1 cellular context compared by ENCODE assay signal in the genomic region with DNA sequence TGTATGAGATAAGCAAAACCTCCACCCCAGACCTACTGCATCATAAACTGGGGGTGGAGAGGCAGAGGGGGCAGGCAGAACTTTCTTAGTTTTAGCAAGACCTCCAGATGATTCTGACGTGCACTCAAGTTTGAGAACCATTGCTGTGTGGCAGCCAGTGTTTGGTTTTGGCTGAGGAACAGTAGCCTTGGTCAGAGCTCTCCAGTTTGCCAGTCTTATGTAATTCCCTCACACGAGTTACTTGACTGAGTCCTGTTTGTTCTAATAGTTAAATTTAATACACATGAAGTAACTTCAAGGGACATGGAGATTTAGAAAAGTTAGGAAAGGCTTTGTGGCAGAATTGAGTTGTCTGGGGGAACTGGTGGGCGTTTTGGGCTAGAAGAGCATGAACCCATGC.
TF ChIP-seq lines count a peak whose summit lies in the region.

No MANE protein-coding gene starts in this region.

TF ChIP-seq in HepG2, 621 proteins besides CTCF, POLR2A, EP300 and RAD21:
- TF ChIP-seq RBM22 (optimal IDR thresholded peaks at IDR 0.05; ENCODE audit: low read length) (peak; percentile 1), ZNF530 (CRISPR knock-in tag; IDR thresholded peaks at IDR 0.05; ENCODE audit: low read depth) (no peak), DPF2 (CRISPR knock-in tag; IDR thresholded peaks at IDR 0.05; ENCODE audit: borderline replicate concordance, low read depth) (no peak), POLR2G (IDR thresholded peaks at IDR 0.05; ENCODE audit: low read depth, low read length) (peak; percentile 31; the same call in 1 of the 2 replicates)
TF ChIP-seq in HepG2: peak in this region for 2.
